ENCODE assay signal across 8 cellular contexts in the genomic region with DNA sequence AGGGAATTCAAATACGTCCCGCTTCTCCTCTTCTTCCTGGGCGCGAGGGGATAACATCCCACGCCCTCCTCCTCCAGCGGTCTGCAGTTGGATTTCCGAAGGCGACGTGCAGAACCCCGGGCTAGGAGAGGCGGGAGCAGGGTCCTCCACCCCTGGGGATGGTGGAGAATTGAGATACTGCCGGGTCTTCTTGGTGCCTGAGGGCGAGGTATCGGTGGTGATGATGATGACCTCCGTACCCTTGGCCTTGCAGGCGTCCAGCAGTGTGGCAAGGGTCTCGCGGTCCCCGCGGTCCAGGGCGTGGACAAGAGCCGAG. TPM values are rescaled to one million over a fixed set of nuclear protein-coding genes. Genes with fewer than 3 reads are reported as not detected.
DNase-seq lines count a peak whose midpoint lies in the region; ATAC-seq and TF ChIP-seq lines count a peak whose summit lies in the region.

No MANE protein-coding gene starts in this region.

- no peak for ATAC-seq in memory B cell (ENCODE audit: low read depth)
- ATAC-seq in HG02884 (IDR thresholded peaks at IDR 0.05; ENCODE audit: unreplicated experiment): no peak
- ATAC-seq in HG02642 (IDR thresholded peaks at IDR 0.05; ENCODE audit: poor library complexity, unreplicated experiment): no peak

- peak overlapping the region; percentile 60 for H3K27ac Mint-ChIP-seq in activated naive CD4-positive, alpha-beta T cell treated with anti-CD3 and anti-CD28 coated beads, Interleukin-2, amount 50 U/mL, for 24 hours
- no peak overlapping the region for H3K27ac Mint-ChIP-seq in MCF 10A (ENCODE audit: low read depth, unreplicated experiment)
- peak overlapping the region; percentile 45 for H3K27ac Mint-ChIP-seq in memory B cell
- H3K27ac Mint-ChIP-seq in type B pancreatic cell: no peak overlapping the region

- H3K27me3 Mint-ChIP-seq in activated naive CD4-positive, alpha-beta T cell treated with anti-CD3 and anti-CD28 coated beads, Interleukin-2, amount 50 U/mL, for 24 hours: no peaks in the 10 kb centered on the region
- H3K27me3 Mint-ChIP-seq in MCF 10A (ENCODE audit: insufficient read depth, unreplicated experiment) (no peaks in the 10 kb centered on the region), memory B cell (no peaks in the 10 kb centered on the region), type B pancreatic cell (peaks cover 71% of the 10 kb centered on the region)

- no TSS peak for BruUV-seq in MCF 10A (replicated peaks; lab: Mats Ljungman, UMichigan)

- POLR2A ChIA-PET in MCF 10A (lab: Yijun Ruan, JAX): interaction anchor here (0.6 kb wide), 1 partner anchor 103 kb away, joined by 3 read pairs; no protein-coding TSS in a partner anchor

- no peak for TF ChIP-seq CTCF in MCF 10A (IDR thresholded peaks at IDR 0.05; ENCODE audit: unreplicated experiment)
- TF ChIP-seq CTCF in type B pancreatic cell (conservative IDR thresholded peaks at IDR 0.05): no peak

- no peak for DNase-seq in activated naive CD4-positive, alpha-beta T cell treated with anti-CD3 and anti-CD28 coated beads, Interleukin-2, amount 50 U/mL, for 16 hours
- no peak for DNase-seq in MCF 10A (ENCODE audit: unreplicated experiment)
- no peak for DNase-seq in memory B cell (ENCODE audit: low spot score in 2 of 2)
- DNase-seq in type B pancreatic cell (ENCODE audit: extremely low spot score, unreplicated experiment): no peak
- no peak for DNase-seq in RPMI8226

- peaks cover 64% of the 10 kb centered on the region for H3K4me1 Mint-ChIP-seq in activated naive CD4-positive, alpha-beta T cell treated with anti-CD3 and anti-CD28 coated beads, Interleukin-2, amount 50 U/mL, for 24 hours
- peaks cover 67% of the 10 kb centered on the region for H3K4me1 Mint-ChIP-seq in MCF 10A (ENCODE audit: insufficient read depth, unreplicated experiment)
- H3K4me1 Mint-ChIP-seq in memory B cell: peaks cover 59% of the 10 kb centered on the region
- H3K4me1 Mint-ChIP-seq in type B pancreatic cell (ENCODE audit: unreplicated experiment): peaks cover 39% of the 10 kb centered on the region

- intact Hi-C loops in MCF 10A (cut with micrococcal nuclease): loop anchor here (5.0 kb wide), 1 partner anchor 54 kb away; no protein-coding TSS in a partner anchor

- no peaks in the 10 kb centered on the region for H3K36me3 Mint-ChIP-seq in activated naive CD4-positive, alpha-beta T cell treated with anti-CD3 and anti-CD28 coated beads, Interleukin-2, amount 50 U/mL, for 24 hours
- H3K36me3 Mint-ChIP-seq in MCF 10A (ENCODE audit: insufficient read depth, unreplicated experiment) (peaks cover 5% of the 10 kb centered on the region), memory B cell (no peaks in the 10 kb centered on the region), type B pancreatic cell (no peaks in the 10 kb centered on the region)

- CTCF ChIA-PET in MCF 10A (lab: Yijun Ruan, JAX): interaction anchor here (1.1 to 9.1 kb wide), 2 partner anchors 18 to 69 kb away, joined by 3 to 145 read pairs; no protein-coding TSS in a partner anchor

- no peaks in the 10 kb centered on the region for H3K9me3 Mint-ChIP-seq in activated naive CD4-positive, alpha-beta T cell treated with anti-CD3 and anti-CD28 coated beads, Interleukin-2, amount 50 U/mL, for 24 hours
- H3K9me3 Mint-ChIP-seq in MCF 10A (ENCODE audit: unreplicated experiment): no peaks in the 10 kb centered on the region
- H3K9me3 Mint-ChIP-seq in memory B cell: no peaks in the 10 kb centered on the region
- H3K9me3 Mint-ChIP-seq in type B pancreatic cell: no peaks in the 10 kb centered on the region

- peak overlapping the region; percentile 85 for H3K4me3 Mint-ChIP-seq in activated naive CD4-positive, alpha-beta T cell treated with anti-CD3 and anti-CD28 coated beads, Interleukin-2, amount 50 U/mL, for 24 hours
- H3K4me3 Mint-ChIP-seq in MCF 10A (ENCODE audit: unreplicated experiment) (peak overlapping the region; percentile 52), memory B cell (peak overlapping the region; percentile 86), type B pancreatic cell (peak overlapping the region; percentile 92)

RNA-seq across cellular contexts. Expression of a gene that starts 3.2 kb away (rescaled TPM):
- 40.1 and 42.1 TPM in 2 replicates for total RNA-seq in MCF 10A (2022)
- total RNA-seq in type B pancreatic cell (ENCODE audit: low replicate concordance): 2.4 and 24.2 TPM in 2 replicates

RNA-seq across cellular contexts. Expression of a gene that starts 3.3 kb away (rescaled TPM):
- total RNA-seq in MCF 10A (2022) (2.6 and 3.1 TPM in 2 replicates), type B pancreatic cell (ENCODE audit: low replicate concordance) (0.12 and 0.94 TPM in 2 replicates)

RNA-seq across cellular contexts. Expression of a gene that starts 3.4 kb away (rescaled TPM):
- 17.6 and 20.9 TPM in 2 replicates for total RNA-seq in MCF 10A (2022)
- 8.5 and 14.1 TPM in 2 replicates for total RNA-seq in type B pancreatic cell (ENCODE audit: low replicate concordance)

RNA-seq across cellular contexts. Expression of a gene that starts 33.8 kb away (rescaled TPM):
- total RNA-seq in MCF 10A (2022): 370 and 403 TPM in 2 replicates
- 118 and 160 TPM in 2 replicates for total RNA-seq in type B pancreatic cell (ENCODE audit: low replicate concordance)

RNA-seq across cellular contexts. Expression of a gene that starts 35.3 kb away (rescaled TPM):
- total RNA-seq in MCF 10A (2022): 576 and 599 TPM in 2 replicates
- total RNA-seq in type B pancreatic cell (ENCODE audit: low replicate concordance): 88.8 and 96.7 TPM in 2 replicates

Comparison
In these comparisons a context has a peak if more than half of its experiments do, and no peak if none do; other contexts are left out.
1. H3K27ac Mint-ChIP-seq: peak in activated naive CD4-positive, alpha-beta T cell treated with anti-CD3 and anti-CD28 coated beads, Interleukin-2, amount 50 U/mL, for 24 hours (single experiment) and memory B cell (single experiment); none in MCF 10A (single experiment) and type B pancreatic cell (single experiment).
2. Peak in every context shown above with its lines, with median percentiles within 50 percentile points of each other: H3K4me3 Mint-ChIP-seq.